In genomic region chr12:102429755-102430154, GRCh38 we compare ENCODE assay signal across 17 cellular contexts.
"Had no signal": no experiment of that assay in that cellular context is flagged by ENCODE, and none has a peak within 500 bp of the region (broad histone marks: within the 10 kb centered on the region; RNA-seq: fewer than 3 reads in every experiment).

No MANE protein-coding gene starts in this region.

- H3K27me3 ChIP-seq: colonic mucosa, esophagus squamous epithelium, tibial artery had no signal

- ATAC-seq: activated T-cell treated with anti-CD3 and anti-CD28 coated beads, Interleukin-2, amount 50 U/mL, for 4 hours; left colon; stimulated activated memory B cell treated with anti-CD40 and anti-IgM and Interleukin-4, amounts not matched to agents 10 μg/mL and 1 μg/mL and 100 μg/mL, for 72 hours had no signal

- H3K27me3 Mint-ChIP-seq: activated CD4-positive, alpha-beta memory T cell treated with anti-CD3 and anti-CD28 coated beads, Interleukin-2, amount 10 ng/mL, durations not matched to agents 7 days and 5 days had no signal

- H3K36me3 Mint-ChIP-seq: activated naive CD4-positive, alpha-beta T cell treated with anti-CD3 and anti-CD28 coated beads, Interleukin-2, amount 50 U/mL, for 24 hours; stimulated activated memory B cell treated with anti-CD40 and anti-IgM and Interleukin-4, amounts not matched to agents 10 μg/mL and 1 μg/mL and 100 μg/mL, for 72 hours had no signal

- H3K36me3 ChIP-seq: colonic mucosa, esophagus squamous epithelium, tibial artery had no signal

- H3K4me3 ChIP-seq: colonic mucosa, esophagus squamous epithelium, tibial artery had no signal

- DNase-seq: activated CD4-positive, alpha-beta memory T cell treated with anti-CD3 and anti-CD28 coated beads, Interleukin-2, amount 10 ng/mL, durations not matched to agents 7 days and 5 days; activated effector memory CD4-positive, alpha-beta T cell treated with anti-CD3 and anti-CD28 coated beads, Interleukin-2, amount 50 U/mL, for 16 hours; activated T-cell treated with anti-CD3 and anti-CD28 coated beads, Interleukin-2, amount 50 U/mL, for 4 hours; central memory CD4-positive, alpha-beta T cell; colonic mucosa; esophagus squamous epithelium; foreskin fibroblast; head of caudate nucleus; left colon; mesenchymal stem cell; nucleus accumbens; stimulated activated CD4-positive, alpha-beta T cell treated with anti-CD3 and anti-CD28 coated beads, Interleukin-2, amount 100 ng/mL, for 48 hours had no signal

- H3K27ac Mint-ChIP-seq: activated CD4-positive, alpha-beta memory T cell treated with anti-CD3 and anti-CD28 coated beads, Interleukin-2, amount 10 ng/mL, durations not matched to agents 7 days and 5 days; activated naive CD4-positive, alpha-beta T cell treated with anti-CD3 and anti-CD28 coated beads, Interleukin-2, amount 50 U/mL, for 24 hours; progenitor cell of endocrine pancreas; stimulated activated memory B cell treated with anti-CD40 and anti-IgM and Interleukin-4, amounts not matched to agents 10 μg/mL and 1 μg/mL and 100 μg/mL, for 72 hours had no signal

- H3K9me3 ChIP-seq: colonic mucosa, esophagus squamous epithelium, tibial artery had no signal

- H3K4me1 Mint-ChIP-seq: activated CD4-positive, alpha-beta memory T cell treated with anti-CD3 and anti-CD28 coated beads, Interleukin-2, amount 10 ng/mL, durations not matched to agents 7 days and 5 days; activated naive CD4-positive, alpha-beta T cell treated with anti-CD3 and anti-CD28 coated beads, Interleukin-2, amount 50 U/mL, for 24 hours; stimulated activated memory B cell treated with anti-CD40 and anti-IgM and Interleukin-4, amounts not matched to agents 10 μg/mL and 1 μg/mL and 100 μg/mL, for 72 hours had no signal

- H3K9me3 Mint-ChIP-seq: activated CD4-positive, alpha-beta memory T cell treated with anti-CD3 and anti-CD28 coated beads, Interleukin-2, amount 10 ng/mL, durations not matched to agents 7 days and 5 days; activated naive CD4-positive, alpha-beta T cell treated with anti-CD3 and anti-CD28 coated beads, Interleukin-2, amount 50 U/mL, for 24 hours; activated T-cell treated with anti-CD3 and anti-CD28 coated beads, Interleukin-2, amount 50 U/mL, for 4 hours; stimulated activated memory B cell treated with anti-CD40 and anti-IgM and Interleukin-4, amounts not matched to agents 10 μg/mL and 1 μg/mL and 100 μg/mL, for 72 hours had no signal

- H3K4me3 Mint-ChIP-seq: activated CD4-positive, alpha-beta memory T cell treated with anti-CD3 and anti-CD28 coated beads, Interleukin-2, amount 10 ng/mL, durations not matched to agents 7 days and 5 days; activated naive CD4-positive, alpha-beta T cell treated with anti-CD3 and anti-CD28 coated beads, Interleukin-2, amount 50 U/mL, for 24 hours; activated T-cell treated with anti-CD3 and anti-CD28 coated beads, Interleukin-2, amount 50 U/mL, for 4 hours; nephron; stimulated activated memory B cell treated with anti-CD40 and anti-IgM and Interleukin-4, amounts not matched to agents 10 μg/mL and 1 μg/mL and 100 μg/mL, for 72 hours had no signal

- H3K27ac ChIP-seq: colonic mucosa had no signal

- H3K4me1 ChIP-seq: colonic mucosa had no signal
